ENCODE assay signal across 11 cellular contexts in genomic region chr13:99313473-99313872, GRCh38. TPM values are rescaled to one million over a fixed set of nuclear protein-coding genes. Genes with fewer than 3 reads are reported as not detected.
DNase-seq lines count a peak whose midpoint lies in the region; ATAC-seq and TF ChIP-seq lines count a peak whose summit lies in the region.
"Had no signal": no experiment of that assay in that cellular context is flagged by ENCODE, and none has a peak within 500 bp of the region (broad histone marks: within the 10 kb centered on the region; RNA-seq: fewer than 3 reads in every experiment).

No MANE protein-coding gene starts in this region.

- ATAC-seq in PC-3: no peak

- H3K9me3 ChIP-seq in GM23248 (ENCODE audit: low read depth) (no peaks in the 10 kb centered on the region), Peyer's patch (no peaks in the 10 kb centered on the region), ovary (no peaks in the 10 kb centered on the region), PC-3 (ENCODE audit: low read length) (no peaks in the 10 kb centered on the region)
- H3K9me3 ChIP-seq: thoracic aorta had no signal

- peak overlapping the region; percentile 94 for H3K27ac ChIP-seq in GM23248
- H3K27ac ChIP-seq in Peyer's patch: peak overlapping the region; percentile 50 to 74 (median 60)
- H3K27ac ChIP-seq in ovary: peak overlapping the region; percentile 39 to 86
- H3K27ac ChIP-seq in PC-3 (ENCODE audit: low read length): no peak overlapping the region
- H3K27ac ChIP-seq in RWPE1: no peak overlapping the region
- H3K27ac ChIP-seq: thoracic aorta had no signal

- DNase-seq in GM23248 (peak; percentile 33), Peyer's patch (no peak), endothelial cell (ENCODE audit: low spot score) (peak; percentile 15), ovary (no peak), PC-3 (no peak), NCI-H446 treated with DMSO at 0.1 percent for 48 hours (lab: John Stamatoyannopoulos, UW) (no peak), AG08395 (ENCODE audit: low spot score) (no peak), RWPE1 (ENCODE audit: low spot score) (no peak)
- DNase-seq: stimulated activated CD4-positive, alpha-beta T cell treated with anti-CD3 and anti-CD28 coated beads, Interleukin-12 subunit alpha, Interleukin-12 subunit beta, amount 100 ng/mL, for 4 hours had no signal

- intact Hi-C loops in ovary (cut with DNase I) (no loop called here), PC-3 (cut with micrococcal nuclease) (no loop called here)

- H3F3A ChIP-seq in GM23248 (ENCODE audit: insufficient read depth) (peaks cover 55% of the 10 kb centered on the region), PC-3 (ENCODE audit: low read length, unreplicated experiment) (no peaks in the 10 kb centered on the region)

- TF ChIP-seq CTCF in Peyer's patch (IDR thresholded peaks at IDR 0.05) (no peak), endothelial cell (IDR thresholded peaks at IDR 0.05; ENCODE audit: unreplicated experiment) (no peak), ovary (IDR thresholded peaks at IDR 0.05) (no peak), PC-3 (conservative IDR thresholded peaks at IDR 0.05; ENCODE audit: low read depth, low read length) (no peak), RWPE1 (conservative IDR thresholded peaks at IDR 0.05; ENCODE audit: low read depth) (no peak)

- H4K20me1 ChIP-seq in GM23248 (ENCODE audit: insufficient read depth) (no peaks in the 10 kb centered on the region), PC-3 (ENCODE audit: low read length) (no peaks in the 10 kb centered on the region)

- H3K4me3 Mint-ChIP-seq in endothelial cell (ENCODE audit: unreplicated experiment): no peak overlapping the region

- in situ Hi-C loops in GM23248 (cut with MboI): no loop called here

- H3K27ac Mint-ChIP-seq in endothelial cell (ENCODE audit: unreplicated experiment): peak overlapping the region; percentile 64

- H3K9ac ChIP-seq in GM23248 (peak overlapping the region; percentile 70), PC-3 (ENCODE audit: low read length) (no peak overlapping the region)

- H3K27me3 ChIP-seq in GM23248 (replicated peaks; ENCODE audit: insufficient read depth): no peaks in the 10 kb centered on the region
- H3K27me3 ChIP-seq in Peyer's patch: no peaks in the 10 kb centered on the region
- no peaks in the 10 kb centered on the region for H3K27me3 ChIP-seq in ovary
- no peaks in the 10 kb centered on the region for H3K27me3 ChIP-seq in PC-3 (ENCODE audit: low read length)

- BruUV-seq in PC-3 (replicated peaks; lab: Mats Ljungman, UMichigan): no TSS peak

- 87 to 89% methylated on average over 3 of the region's 3 CpGs for WGBS in GM23248 (ENCODE audit: low coverage in 1 of 2, low lambda C conversion rate in 2 of 2, missing lambda C conversion rate in 2 of 2), 2 experiments
- 87 to 92% (median 88%) methylated on average over 3 of the region's 3 CpGs for WGBS in ovary, 3 donors

- POLR2A ChIA-PET in PC-3 (lab: Charles Lee; ENCODE audit: unreplicated experiment): no interaction called here
- POLR2A ChIA-PET in RWPE1 (lab: Yijun Ruan, JAX; ENCODE audit: low non-redundant PET): no interaction called here

- H3K9me2 ChIP-seq in GM23248 (ENCODE audit: insufficient read depth): no peaks in the 10 kb centered on the region
- no peaks in the 10 kb centered on the region for H3K9me2 ChIP-seq in PC-3 (replicated peaks; ENCODE audit: low read length)

- H3K36me3 ChIP-seq in GM23248 (ENCODE audit: low read depth) (no peaks in the 10 kb centered on the region), Peyer's patch (peaks cover 0 to 6% (median 0%) of the 10 kb centered on the region in 3 donors), ovary (no peaks in the 10 kb centered on the region), PC-3 (ENCODE audit: low read depth, low read length) (no peaks in the 10 kb centered on the region)
- H3K36me3 ChIP-seq: thoracic aorta had no signal

- TF ChIP-seq POLR2A in Peyer's patch (IDR thresholded peaks at IDR 0.05): no peak
- TF ChIP-seq POLR2A in ovary (IDR thresholded peaks at IDR 0.05): no peak

- H3K27me3 Mint-ChIP-seq in endothelial cell (ENCODE audit: unreplicated experiment): peaks cover 3% of the 10 kb centered on the region

- H3K79me2 ChIP-seq in GM23248 (ENCODE audit: insufficient read depth) (no peaks in the 10 kb centered on the region), PC-3 (ENCODE audit: low read length) (no peaks in the 10 kb centered on the region; the same call in 1 of the 2 replicates)

- H3K4me3 ChIP-seq in GM23248 (no peak overlapping the region), Peyer's patch (no peak overlapping the region), ovary (no peak overlapping the region), PC-3 (ENCODE audit: low read length) (no peak overlapping the region)
- H3K4me3 ChIP-seq: thoracic aorta had no signal

- H2AFZ ChIP-seq in GM23248 (no peak overlapping the region), PC-3 (ENCODE audit: low read length) (no peak overlapping the region)

- no peak for TF ChIP-seq EP300 in ovary (IDR thresholded peaks at IDR 0.05)

- peaks cover 20% of the 10 kb centered on the region for H3K4me1 Mint-ChIP-seq in endothelial cell (ENCODE audit: unreplicated experiment)

- H3K9me3 Mint-ChIP-seq in endothelial cell (ENCODE audit: unreplicated experiment): no peaks in the 10 kb centered on the region

- CTCF ChIA-PET in PC-3 (lab: Charles Lee): no interaction called here
- CTCF ChIA-PET in RWPE1 (lab: Yijun Ruan, JAX): interaction anchor here (0.6 kb wide), 1 partner anchor 551 kb away, joined by 4 read pairs; no protein-coding TSS in a partner anchor

- H3K36me3 Mint-ChIP-seq in endothelial cell (ENCODE audit: low read depth, unreplicated experiment): peaks cover 17% of the 10 kb centered on the region

- H3K4me2 ChIP-seq in GM23248 (ENCODE audit: unreplicated experiment) (no peak overlapping the region), PC-3 (ENCODE audit: low read length) (no peak overlapping the region)

- H3K4me1 ChIP-seq in GM23248 (ENCODE audit: insufficient read depth) (peaks cover 58% of the 10 kb centered on the region), Peyer's patch (peaks cover 0 to 9% (median 2%) of the 10 kb centered on the region in 4 donors), ovary (ENCODE audit: insufficient read depth) (peaks cover 17% of the 10 kb centered on the region), PC-3 (ENCODE audit: insufficient read depth, low read length) (peaks cover 18% of the 10 kb centered on the region)

RNA-seq across cellular contexts. Expression of gene GPR183, which starts 6.3 kb away (rescaled TPM):
- total RNA-seq in GM23248 (2014; rRNA removed; shearing (Covaris generic)): not detected in 2 replicates
- polyA plus RNA-seq in GM23248 (2016; fragmentation: Nextera tagmentation; extraction: Ambion mirVana): 0.25 and 0.33 TPM in 2 replicates
- total RNA-seq in Peyer's patch: 10 to 100 TPM in 1 of 4 donors, 1 to 10 TPM in 3; 1.1 to 24.8 (median 3.9) TPM
- not detected for total RNA-seq in endothelial cell (ENCODE audit: unreplicated experiment)
- total RNA-seq in ovary: 10 to 100 TPM in 2 of 7 donors, 1 to 10 TPM in 5; 2.4 to 14.6 (median 5.5) TPM
- polyA plus RNA-seq in ovary: 1 to 10 TPM; 4.7 to 7.6 TPM
- total RNA-seq in PC-3 (2014; rRNA removed): not detected in 2 replicates
- total RNA-seq: SK-MEL-5 had no signal

RNA-seq across cellular contexts. Expression of gene GPR18, which starts 55.3 kb away (rescaled TPM):
- not detected in 2 replicates for total RNA-seq in GM23248 (2014; rRNA removed; shearing (Covaris generic))
- polyA plus RNA-seq in GM23248 (2016; fragmentation: Nextera tagmentation; extraction: Ambion mirVana) (0.22 and 0.46 TPM in 2 replicates), ovary (under 1 TPM in 1 of 2 donors, not detected in 1; 0.73 TPM)
- total RNA-seq in Peyer's patch (1 to 10 TPM in 1 of 4 donors, under 1 TPM in 1, not detected in 2; 0.53 to 4.1 TPM), endothelial cell (ENCODE audit: unreplicated experiment) (not detected), ovary (under 1 TPM in 1 of 7 donors, not detected in 6; 0.30 TPM), PC-3 (2014; rRNA removed) (not detected in 2 replicates)
- total RNA-seq: thoracic aorta had no signal

Comparison
In these comparisons a context has a peak if more than half of its experiments do, and no peak if none do; other contexts are left out.
1. DNase-seq: peak in GM23248 (single experiment) and endothelial cell (single experiment); none in Peyer's patch (0 of 3), ovary (0 of 5), PC-3 (single experiment), NCI-H446 treated with DMSO at 0.1 percent for 48 hours (single experiment), AG08395 (single experiment) and RWPE1 (single experiment).
2. H3K27ac ChIP-seq: peak in GM23248 (single experiment), Peyer's patch (4 of 4) and ovary (2 of 2); none in PC-3 (single experiment) and RWPE1 (single experiment).